In genomic region chrX:14873676-14874049, GRCh38 we compare ENCODE assay signal across 8 cellular contexts. TPM values are rescaled to one million over a fixed set of nuclear protein-coding genes. Genes with fewer than 3 reads are reported as not detected.
DNase-seq lines count a peak whose midpoint lies in the region; ATAC-seq, FAIRE-seq and TF ChIP-seq lines count a peak whose summit lies in the region.

No MANE protein-coding gene starts in this region.

- POLR2A ChIA-PET in HEK293 (lab: Yijun Ruan, JAX) = interaction anchor here (0.8 kb wide), 1 partner anchor 284 kb away, joined by 3 read pairs; no protein-coding TSS in a partner anchor
- POLR2A ChIA-PET in activated B cell treated with CpG ODN at 0.5 μM for 24 hours (lab: Charles Lee) = no interaction called here

- TF ChIP-seq CTCF in HEK293 (tag by site-specific recombination; IDR thresholded peaks at IDR 0.05) = no peak
- TF ChIP-seq CTCF in activated B cell treated with CpG ODN at 0.5 μM for 24 hours (IDR thresholded peaks at IDR 0.05) = no peak
- TF ChIP-seq CTCF in hepatocyte (IDR thresholded peaks at IDR 0.05; ENCODE audit: poor library complexity) = no peak

- H3K9me3 ChIP-seq in HEK293 (ENCODE audit: control insufficient read depth, insufficient read depth, low read depth, low read length) = no peaks in the 10 kb centered on the region
- H3K9me3 ChIP-seq in hepatocyte (ENCODE audit: low read depth) = no peaks in the 10 kb centered on the region
- H3K9me3 ChIP-seq in small intestine (ENCODE audit: control insufficient read depth, low read depth) = no peaks in the 10 kb centered on the region

- peak overlapping the region; percentile 59 for H2AFZ ChIP-seq in hepatocyte

- DNase-seq in activated B cell treated with CpG ODN at 0.5 μM for 24 hours (no peak), hepatocyte (ENCODE audit: low spot score) (peak; percentile 8), small intestine (no peak), NCI-H2171 (lab: John Stamatoyannopoulos, UW) (no peak), LoVo (ENCODE audit: low spot score) (no peak)

- H3K27me3 Mint-ChIP-seq in activated B cell treated with CpG ODN at 0.5 μM for 24 hours = no peaks in the 10 kb centered on the region

- peaks cover 29% of the 10 kb centered on the region for H3K79me2 ChIP-seq in hepatocyte

- WGBS in hepatocyte (ENCODE audit: low lambda C conversion rate, missing lambda C conversion rate) = 30% methylated on average over 8 of the region's 8 CpGs
- WGBS in small intestine, 3 donors = 3 to 31% (median 13%) methylated on average over 7 to 8 of the region's 8 CpGs

- H3K4me3 ChIP-seq in HEK293 (ENCODE audit: low read depth, low read length) (peak overlapping the region; percentile 70), hepatocyte (peak overlapping the region; percentile 44), small intestine (ENCODE audit: low read depth in 1 of 2, low read length in 2 of 2) (peak overlapping the region; percentile 59 to 64)

- ATAC-seq in activated B cell treated with CpG ODN at 0.5 μM for 24 hours (ENCODE audit: low read depth) (no peak), GM21390 (IDR thresholded peaks at IDR 0.05; ENCODE audit: unreplicated experiment) (no peak), GM18517 (IDR thresholded peaks at IDR 0.05; ENCODE audit: unreplicated experiment) (no peak)

- H3K4me1 Mint-ChIP-seq in activated B cell treated with CpG ODN at 0.5 μM for 24 hours = peaks cover 7% of the 10 kb centered on the region

- H3K4me1 ChIP-seq in HEK293 (ENCODE audit: control insufficient read depth, insufficient read depth, low read length) (no peaks in the 10 kb centered on the region), hepatocyte (ENCODE audit: insufficient read depth) (no peaks in the 10 kb centered on the region), small intestine (ENCODE audit: control insufficient read depth in 2 of 2, insufficient read depth in 1 of 2, low read depth in 1 of 2, low read length in 1 of 2) (no peaks in the 10 kb centered on the region)

- H3K4me3 Mint-ChIP-seq in activated B cell treated with CpG ODN at 0.5 μM for 24 hours = peak overlapping the region; percentile 87

- intact Hi-C loops in activated B cell treated with CpG ODN at 0.5 μM for 24 hours (cut with micrococcal nuclease) = loop anchor here (1.0 to 10.0 kb wide), 7 partner anchors 26 to 1914 kb away; partner anchors contain the start of genes CTPS2, PIGA, SYAP1 and TXLNG

- CTCF ChIA-PET in HEK293 (lab: Yijun Ruan, JAX) (no interaction called here), activated B cell treated with CpG ODN at 0.5 μM for 24 hours (lab: Charles Lee) (no interaction called here)

- H4K20me1 ChIP-seq in hepatocyte (ENCODE audit: insufficient read depth, poor library complexity, severe bottlenecking) = no peaks in the 10 kb centered on the region

- no peaks in the 10 kb centered on the region for H3K27me3 ChIP-seq in hepatocyte
- no peaks in the 10 kb centered on the region for H3K27me3 ChIP-seq in small intestine (ENCODE audit: control insufficient read depth in 2 of 2, insufficient read depth in 2 of 2, low read length in 2 of 2)

- H3K36me3 Mint-ChIP-seq in activated B cell treated with CpG ODN at 0.5 μM for 24 hours (ENCODE audit: low read depth) = peaks cover 9% of the 10 kb centered on the region

- peak overlapping the region; percentile 83 for H3K27ac Mint-ChIP-seq in activated B cell treated with CpG ODN at 0.5 μM for 24 hours

- peak overlapping the region; percentile 80 for H3K4me2 ChIP-seq in hepatocyte

- H3K36me3 ChIP-seq in HEK293 (ENCODE audit: control insufficient read depth in 2 of 2, insufficient read depth in 1 of 2, low read length in 2 of 2) (peaks cover 0 to 3% of the 10 kb centered on the region in 2 experiments; a peak in 2 of 3 replicates), hepatocyte (replicated peaks; ENCODE audit: insufficient read depth, low read depth) (no peaks in the 10 kb centered on the region), small intestine (ENCODE audit: control insufficient read depth in 2 of 2, insufficient read depth in 2 of 2, low read length in 2 of 2) (no peaks in the 10 kb centered on the region)

- no peak for FAIRE-seq in small intestine (lab: Jason Lieb, UNC)

- H3K9me2 ChIP-seq in hepatocyte (replicated peaks; ENCODE audit: insufficient read depth) = no peaks in the 10 kb centered on the region

- H3K27ac ChIP-seq in HEK293 (ENCODE audit: extremely low read depth, low read depth, low read length) (peak overlapping the region; percentile 54; the same call in 1 of the 2 replicates), hepatocyte (peak overlapping the region; percentile 87), small intestine (ENCODE audit: low read depth in 1 of 2, low read length in 1 of 2) (peak overlapping the region; percentile 52 to 82)

- H3K9me3 Mint-ChIP-seq in activated B cell treated with CpG ODN at 0.5 μM for 24 hours = no peaks in the 10 kb centered on the region

TF ChIP-seq in HEK293, 187 proteins besides CTCF, POLR2A, EP300 and RAD21:
- TF ChIP-seq ZNF19 (tag by site-specific recombination; IDR thresholded peaks at IDR 0.05; ENCODE audit: low read depth) = no peak
- TF ChIP-seq ZBTB48 (tag by site-specific recombination; IDR thresholded peaks at IDR 0.05) = peak; percentile 55; the same call in 1 of the 2 replicates
- TF ChIP-seq MZF1 (tag by site-specific recombination; IDR thresholded peaks at IDR 0.05; ENCODE audit: borderline replicate concordance) = no peak
- no peak for TF ChIP-seq ZFHX2 (tag by site-specific recombination; conservative IDR thresholded peaks at IDR 0.05)
- no peak for TF ChIP-seq ZNF544 (tag by site-specific recombination; IDR thresholded peaks at IDR 0.05)
- no peak for TF ChIP-seq YY2 (tag by site-specific recombination; IDR thresholded peaks at IDR 0.05)
- no peak for TF ChIP-seq ZBTB17 (tag by site-specific recombination; IDR thresholded peaks at IDR 0.05)
- no peak for TF ChIP-seq KLF1 (tag by site-specific recombination; IDR thresholded peaks at IDR 0.05)
- TF ChIP-seq, protein P1, sequence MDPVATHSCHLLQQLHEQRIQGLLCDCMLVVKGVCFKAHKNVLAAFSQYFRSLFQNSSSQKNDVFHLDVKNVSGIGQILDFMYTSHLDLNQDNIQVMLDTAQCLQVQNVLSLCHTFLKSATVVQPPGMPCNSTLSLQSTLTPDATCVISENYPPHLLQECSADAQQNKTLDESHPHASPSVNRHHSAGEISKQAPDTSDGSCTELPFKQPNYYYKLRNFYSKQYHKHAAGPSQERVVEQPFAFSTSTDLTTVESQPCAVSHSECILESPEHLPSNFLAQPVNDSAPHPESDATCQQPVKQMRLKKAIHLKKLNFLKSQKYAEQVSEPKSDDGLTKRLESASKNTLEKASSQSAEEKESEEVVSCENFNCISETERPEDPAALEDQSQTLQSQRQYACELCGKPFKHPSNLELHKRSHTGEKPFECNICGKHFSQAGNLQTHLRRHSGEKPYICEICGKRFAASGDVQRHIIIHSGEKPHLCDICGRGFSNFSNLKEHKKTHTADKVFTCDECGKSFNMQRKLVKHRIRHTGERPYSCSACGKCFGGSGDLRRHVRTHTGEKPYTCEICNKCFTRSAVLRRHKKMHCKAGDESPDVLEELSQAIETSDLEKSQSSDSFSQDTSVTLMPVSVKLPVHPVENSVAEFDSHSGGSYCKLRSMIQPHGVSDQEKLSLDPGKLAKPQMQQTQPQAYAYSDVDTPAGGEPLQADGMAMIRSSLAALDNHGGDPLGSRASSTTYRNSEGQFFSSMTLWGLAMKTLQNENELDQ (tag by site-specific recombination; IDR thresholded peaks at IDR 0.05; ENCODE audit: low read depth) = no peak
- TF ChIP-seq ZNF335 (tag by site-specific recombination; conservative IDR thresholded peaks at IDR 0.05) = 0 out of 2 replicates have a peak, but pooled peaks have one; percentile 16
- TF ChIP-seq PRDM10 (tag by site-specific recombination; IDR thresholded peaks at IDR 0.05) = peak; percentile 82

RNA-seq across cellular contexts. Expression of gene MOSPD2, which starts 0.4 kb away (rescaled TPM):
- total RNA-seq in activated B cell treated with CpG ODN at 0.5 μM for 24 hours = 15.6 and 19.7 TPM in 2 replicates
- total RNA-seq in hepatocyte = 19.5 and 21.1 TPM in 2 replicates
- polyA plus RNA-seq in hepatocyte = 8.2 and 11.5 TPM in 2 replicates
- 1 to 10 TPM; 3.6 to 4.3 (median 3.8) TPM for polyA plus RNA-seq in small intestine

RNA-seq across cellular contexts. Expression of gene FANCB, which starts 0.8 kb away (rescaled TPM):
- total RNA-seq in activated B cell treated with CpG ODN at 0.5 μM for 24 hours (3.9 and 4.0 TPM in 2 replicates), hepatocyte (1.9 and 2.9 TPM in 2 replicates)
- polyA plus RNA-seq in hepatocyte (0.89 and 2.7 TPM in 2 replicates), small intestine (under 1 TPM in 1 of 3 donors, not detected in 2; 0.49 TPM)
